ENCODE assay signal across 9 cellular contexts in genomic region chr16:66516172-66516807, GRCh38. TPM values are rescaled to one million over a fixed set of nuclear protein-coding genes. Genes with fewer than 3 reads are reported as not detected.
A peak's percentile ranks its signal among the peaks of the same experiment; 100 is the strongest.
DNase-seq lines count a peak whose midpoint lies in the region; ATAC-seq and TF ChIP-seq lines count a peak whose summit lies in the region.
"Had no signal": no experiment of that assay in that cellular context is flagged by ENCODE, and none has a peak within 500 bp of the region (broad histone marks: within the 10 kb centered on the region; RNA-seq: fewer than 3 reads in every experiment).

No MANE protein-coding gene starts in this region.

- 86 to 88% methylated on average over 10 to 13 of the region's 13 CpGs for whole genome bisulfite sequencing in mesodermal cell (ENCODE audit: insufficient coverage in 2 of 2), 2 experiments

- H3K4me3 Mint-ChIP-seq in CD8-positive, alpha-beta T cell: peak overlapping the region; percentile 30
- H3K4me3 Mint-ChIP-seq in activated CD4-positive, alpha-beta memory T cell treated with anti-CD3 and anti-CD28 coated beads, Interleukin-2, amount 10 ng/mL, durations not matched to agents 7 days and 5 days: peak overlapping the region; percentile 81

- peak overlapping the region; percentile 91 for H3K27ac Mint-ChIP-seq in CD8-positive, alpha-beta T cell
- peak overlapping the region; percentile 97 for H3K27ac Mint-ChIP-seq in activated CD4-positive, alpha-beta memory T cell treated with anti-CD3 and anti-CD28 coated beads, Interleukin-2, amount 10 ng/mL, durations not matched to agents 7 days and 5 days

- POLR2A ChIA-PET in CD8-positive, alpha-beta T cell (lab: Charles Lee): interaction anchor here (1.1 to 1.4 kb wide), 2 partner anchors 8 to 35 kb away, joined by 4 read pairs; no protein-coding TSS in a partner anchor
- POLR2A ChIA-PET in activated CD4-positive, alpha-beta memory T cell treated with anti-CD3 and anti-CD28 coated beads, Interleukin-2, amount 10 ng/mL, durations not matched to agents 7 days and 5 days (lab: Charles Lee): interaction anchor here (1.0 to 1.4 kb wide), 4 partner anchors 8 to 88 kb away, joined by 3 to 19 read pairs (median 4); partner anchors contain the start of genes CKLF and CMTM3

- intact Hi-C loops in CD8-positive, alpha-beta T cell (cut with DNase I, micrococcal nuclease): no loop called here

- CTCF ChIA-PET in CD8-positive, alpha-beta T cell (lab: Charles Lee): interaction anchor here (0.8 to 1.5 kb wide), 5 partner anchors 7 to 73 kb away, joined by 3 to 4 read pairs (median 3); partner anchors contain the start of gene CKLF
- CTCF ChIA-PET in activated CD4-positive, alpha-beta memory T cell treated with anti-CD3 and anti-CD28 coated beads, Interleukin-2, amount 10 ng/mL, durations not matched to agents 7 days and 5 days (lab: Charles Lee): interaction anchor here (0.8 to 2.0 kb wide), 18 partner anchors 9 to 174 kb away, joined by 3 to 19 read pairs (median 4); partner anchors contain the start of gene CKLF

- H3K9me3 Mint-ChIP-seq in CD8-positive, alpha-beta T cell: no peaks in the 10 kb centered on the region
- no peaks in the 10 kb centered on the region for H3K9me3 Mint-ChIP-seq in activated CD4-positive, alpha-beta memory T cell treated with anti-CD3 and anti-CD28 coated beads, Interleukin-2, amount 10 ng/mL, durations not matched to agents 7 days and 5 days

- H3K27me3 ChIP-seq in CD8-positive, alpha-beta T cell (ENCODE audit: insufficient read depth, low read length): no peaks in the 10 kb centered on the region
- H3K27me3 ChIP-seq: cardiac muscle cell had no signal

- peaks cover 47% of the 10 kb centered on the region for H3K4me1 ChIP-seq in CD8-positive, alpha-beta T cell (ENCODE audit: insufficient read depth, low read length)
- peaks cover 50% of the 10 kb centered on the region for H3K4me1 ChIP-seq in mesodermal cell (ENCODE audit: control insufficient read depth, insufficient read depth, low read length, poor library complexity, severe bottlenecking)

- DNase-seq in CD8-positive, alpha-beta T cell: no peak
- DNase-seq in activated CD4-positive, alpha-beta memory T cell treated with anti-CD3 and anti-CD28 coated beads, Interleukin-2, amount 10 ng/mL, durations not matched to agents 7 days and 5 days: no peak
- no peak for DNase-seq in mesenteric fat pad (ENCODE audit: low spot score)
- no peak for DNase-seq in DMS153 treated with DMSO at 0.1 percent for 48 hours (lab: John Stamatoyannopoulos, UW; ENCODE audit: unreplicated experiment)
- no peak for DNase-seq in epidermal melanocyte (ENCODE audit: insufficient read length, low spot score)

- no peaks in the 10 kb centered on the region for H3K27me3 Mint-ChIP-seq in CD8-positive, alpha-beta T cell (ENCODE audit: low read depth)
- H3K27me3 Mint-ChIP-seq in activated CD4-positive, alpha-beta memory T cell treated with anti-CD3 and anti-CD28 coated beads, Interleukin-2, amount 10 ng/mL, durations not matched to agents 7 days and 5 days: no peaks in the 10 kb centered on the region

- peak; percentile 3 for ATAC-seq in CD8-positive, alpha-beta T cell
- ATAC-seq in HG02970 (IDR thresholded peaks at IDR 0.05; ENCODE audit: low FRiP score, unreplicated experiment) (peak; percentile 10), GM18858 (IDR thresholded peaks at IDR 0.05; ENCODE audit: unreplicated experiment) (no peak)

- H3K36me3 Mint-ChIP-seq in CD8-positive, alpha-beta T cell: no peaks in the 10 kb centered on the region
- peaks cover 16% of the 10 kb centered on the region for H3K36me3 Mint-ChIP-seq in activated CD4-positive, alpha-beta memory T cell treated with anti-CD3 and anti-CD28 coated beads, Interleukin-2, amount 10 ng/mL, durations not matched to agents 7 days and 5 days (ENCODE audit: low read depth)

- no peak for TF ChIP-seq CTCF in CD8-positive, alpha-beta T cell (IDR thresholded peaks at IDR 0.05)

- H3K27ac ChIP-seq in CD8-positive, alpha-beta T cell (ENCODE audit: low read depth, low read length): peak overlapping the region; percentile 28
- H3K27ac ChIP-seq in mesodermal cell (ENCODE audit: low read depth, low read length, severe bottlenecking): peak overlapping the region; percentile 77
- H3K27ac ChIP-seq: cardiac muscle cell had no signal

- peaks cover 61% of the 10 kb centered on the region for H3K4me1 Mint-ChIP-seq in CD8-positive, alpha-beta T cell (ENCODE audit: low read depth)
- H3K4me1 Mint-ChIP-seq in activated CD4-positive, alpha-beta memory T cell treated with anti-CD3 and anti-CD28 coated beads, Interleukin-2, amount 10 ng/mL, durations not matched to agents 7 days and 5 days: peaks cover 68% of the 10 kb centered on the region

- H3K36me3 ChIP-seq in CD8-positive, alpha-beta T cell (ENCODE audit: insufficient read depth, low read length): no peaks in the 10 kb centered on the region
- no peaks in the 10 kb centered on the region for H3K36me3 ChIP-seq in mesodermal cell (ENCODE audit: control insufficient read depth, insufficient read depth, low read length)
- H3K36me3 ChIP-seq: cardiac muscle cell had no signal

- no peaks in the 10 kb centered on the region for H3K9me3 ChIP-seq in CD8-positive, alpha-beta T cell (ENCODE audit: low read length)
- no peaks in the 10 kb centered on the region for H3K9me3 ChIP-seq in mesodermal cell (ENCODE audit: control insufficient read depth, low read length)

- peak overlapping the region; percentile 20 for H3K4me3 ChIP-seq in CD8-positive, alpha-beta T cell (ENCODE audit: low read depth, low read length)
- H3K4me3 ChIP-seq in mesodermal cell (ENCODE audit: extremely low read depth, insufficient read depth, low read length, poor library complexity, severe bottlenecking): no peak overlapping the region
- H3K4me3 ChIP-seq: cardiac muscle cell had no signal

RNA-seq across cellular contexts. Expression of gene TK2, which starts 33.6 kb away (rescaled TPM):
- 1 to 10 TPM; 3.3 to 4.4 TPM for total RNA-seq in CD8-positive, alpha-beta T cell
- total RNA-seq in activated CD4-positive, alpha-beta memory T cell treated with anti-CD3 and anti-CD28 coated beads, Interleukin-2, amount 10 ng/mL, durations not matched to agents 7 days and 5 days: 10 to 100 TPM; 13.4 to 13.9 TPM
- 7.0 TPM for polyA plus RNA-seq in mesodermal cell (2013, experiment 1 of 2)
- polyA plus RNA-seq in mesodermal cell (2013, experiment 2 of 2): 5.8 TPM
- 58.3 TPM for total RNA-seq in mesenteric fat pad

RNA-seq across cellular contexts. Expression of gene CKLF, which starts 36.1 kb away (rescaled TPM):
- total RNA-seq in CD8-positive, alpha-beta T cell: 10 to 100 TPM in 1 of 2 experiments, 1 to 10 TPM in 1; 7.9 to 11.1 TPM
- total RNA-seq in activated CD4-positive, alpha-beta memory T cell treated with anti-CD3 and anti-CD28 coated beads, Interleukin-2, amount 10 ng/mL, durations not matched to agents 7 days and 5 days: 100 to 1,000 TPM; 183 to 188 TPM
- 28.1 TPM for polyA plus RNA-seq in mesodermal cell (2013, experiment 1 of 2)
- polyA plus RNA-seq in mesodermal cell (2013, experiment 2 of 2): 23.8 TPM
- total RNA-seq in mesenteric fat pad: 41.6 TPM

RNA-seq across cellular contexts. Expression of gene CMTM1, which starts 49.9 kb away (rescaled TPM):
- total RNA-seq in CD8-positive, alpha-beta T cell: under 1 TPM in 1 of 2 experiments, not detected in 1; 0.61 TPM
- total RNA-seq in activated CD4-positive, alpha-beta memory T cell treated with anti-CD3 and anti-CD28 coated beads, Interleukin-2, amount 10 ng/mL, durations not matched to agents 7 days and 5 days: 10 to 100 TPM; 16.6 to 17.8 TPM
- polyA plus RNA-seq in mesodermal cell (2013, experiment 1 of 2): 2.7 TPM
- 2.3 TPM for polyA plus RNA-seq in mesodermal cell (2013, experiment 2 of 2)
- total RNA-seq in mesenteric fat pad: 6.4 TPM
